24 cellular contexts compared by ENCODE assay signal in the genomic region with DNA sequence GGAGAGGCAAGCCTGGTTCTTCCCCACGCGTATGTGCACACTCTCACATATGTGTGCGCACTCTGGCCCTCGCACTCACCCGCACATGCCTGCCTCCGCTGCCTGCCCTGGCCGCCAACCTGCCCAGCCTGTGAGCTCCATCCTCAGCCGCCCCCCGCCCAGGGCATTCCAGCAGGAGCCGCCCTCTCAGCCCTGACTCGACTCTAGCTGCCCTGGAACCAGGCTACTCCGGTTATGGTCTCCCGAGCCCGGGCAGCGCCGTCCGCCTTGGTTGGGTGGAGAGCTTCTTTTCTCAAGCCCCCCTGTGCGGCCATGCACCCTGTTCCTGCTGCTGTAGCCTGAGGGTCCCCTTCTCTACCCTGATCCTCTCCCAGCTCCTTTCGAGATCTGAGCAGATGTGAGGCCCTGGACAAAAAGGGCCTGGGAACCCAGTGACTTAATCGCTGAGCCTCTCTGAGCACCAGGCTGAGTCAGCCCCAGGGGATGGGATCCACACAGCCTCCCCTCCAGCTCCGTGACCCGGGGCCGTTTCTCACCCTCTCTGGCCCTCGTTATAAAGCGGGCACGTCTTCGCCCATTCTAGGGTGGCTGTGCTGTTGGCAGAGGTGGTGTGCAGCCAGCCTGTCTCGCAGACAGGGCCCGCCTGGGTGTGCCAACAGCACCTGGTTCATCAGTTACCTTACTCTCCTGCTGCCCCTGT.
DNase-seq lines count a peak whose midpoint lies in the region; ATAC-seq, FAIRE-seq and TF ChIP-seq lines count a peak whose summit lies in the region.
"Had no signal": no experiment of that assay in that cellular context is flagged by ENCODE, and none has a peak within 500 bp of the region (broad histone marks: within the 10 kb centered on the region; RNA-seq: fewer than 3 reads in every experiment).

No MANE protein-coding gene starts in this region.

- H3K9me3 ChIP-seq in heart left ventricle (no peaks in the 10 kb centered on the region), right atrium auricular region (no peaks in the 10 kb centered on the region), kidney (ENCODE audit: control insufficient read depth in 1 of 2, low read length in 2 of 2) (no peaks in the 10 kb centered on the region), osteoblast (ENCODE audit: low read depth, low read length) (no peaks in the 10 kb centered on the region), testis (no peaks in the 10 kb centered on the region), ovary (no peaks in the 10 kb centered on the region)
- H3K9me3 ChIP-seq: BLaER1 treated with 17β-estradiol and CSF1 and Interleukin-3, amounts not matched to agents 10 nM and 100 nM; SJSA1 had no signal

- H4K20me1 ChIP-seq in osteoblast (ENCODE audit: insufficient read depth, low read length), result no peaks in the 10 kb centered on the region

- ATAC-seq in heart left ventricle, result peak in 3 of 4 donors; percentile 9 to 68 (median 41)
- ATAC-seq: Panc1 had no signal

- TF ChIP-seq EP300 in ovary (IDR thresholded peaks at IDR 0.05), result no peak

- FAIRE-seq in kidney (lab: Jason Lieb, UNC), result no peak
- FAIRE-seq: G401.6, GM12892, GM18507 had no signal

- peak overlapping the region in 1 of 12 donors; percentile 49 for H3K27ac ChIP-seq in heart left ventricle
- H3K27ac ChIP-seq in right atrium auricular region, result no peak overlapping the region
- no peak overlapping the region for H3K27ac ChIP-seq in kidney (ENCODE audit: low read depth in 2 of 2, low read length in 2 of 2)
- no peak overlapping the region for H3K27ac ChIP-seq in osteoblast (ENCODE audit: low read depth, low read length)
- H3K27ac ChIP-seq in testis, result no peak overlapping the region
- H3K27ac ChIP-seq in ovary, result no peak overlapping the region
- H3K27ac ChIP-seq: BLaER1 treated with 17β-estradiol and CSF1 and Interleukin-3, amounts not matched to agents 10 nM and 100 nM; SJSA1 had no signal

- TF ChIP-seq CTCF in heart left ventricle (IDR thresholded peaks at IDR 0.05) (no peak), right atrium auricular region (IDR thresholded peaks at IDR 0.05) (no peak), kidney (IDR thresholded peaks at IDR 0.05; ENCODE audit: borderline replicate concordance, extremely low read depth, insufficient read depth) (no peak), osteoblast (IDR thresholded peaks at IDR 0.05; ENCODE audit: extremely low read depth, low read depth, low read length) (no peak), testis (IDR thresholded peaks at IDR 0.05) (no peak), ovary (IDR thresholded peaks at IDR 0.05) (no peak)

- no peak overlapping the region for H2AFZ ChIP-seq in osteoblast (ENCODE audit: low read length)

- DNase-seq in heart left ventricle (peak in 2 of 5 donors; percentile 42 to 52), right atrium auricular region (ENCODE audit: low spot score) (no peak), kidney (peak; percentile 66), osteoblast (ENCODE audit: insufficient read length, low spot score, missing footprints) (peak; percentile 18), testis (peak; percentile 9), ovary (no peak)
- DNase-seq in stimulated activated CD4-positive, alpha-beta T cell treated with anti-CD3 and anti-CD28 coated beads, Interleukin-4, amount 100 ng/mL, for 4 hours, result no peak
- no peak for DNase-seq in activated CD4-positive, alpha-beta T cell treated with anti-CD3 and anti-CD28 coated beads for 1 hour
- DNase-seq: 8988T; CD4-positive, alpha-beta memory T cell; DMS153; GOT3; NCI-H1694; NCI-H2081; NCI-H2171; NCI-H345; NCI-H524; NCI-H82 had no signal

- no peak overlapping the region for H3K9ac ChIP-seq in kidney (ENCODE audit: low read length in 2 of 2)
- H3K9ac ChIP-seq: BLaER1 treated with 17β-estradiol and CSF1 and Interleukin-3, amounts not matched to agents 10 nM and 100 nM had no signal

- intact Hi-C loops in heart left ventricle (cut with DNase I) (no loop called here), kidney (cut with DNase I) (no loop called here), testis (cut with DNase I; ENCODE audit: low total_unique reads) (no loop called here), ovary (cut with DNase I) (no loop called here)

- no peaks in the 10 kb centered on the region for H3K4me1 ChIP-seq in heart left ventricle
- no peaks in the 10 kb centered on the region for H3K4me1 ChIP-seq in right atrium auricular region
- no peaks in the 10 kb centered on the region for H3K4me1 ChIP-seq in kidney (ENCODE audit: control insufficient read depth in 1 of 2, insufficient read depth in 1 of 2, low read depth in 1 of 2, low read length in 2 of 2)
- H3K4me1 ChIP-seq in osteoblast (ENCODE audit: insufficient read depth, low read length), result no peaks in the 10 kb centered on the region
- H3K4me1 ChIP-seq in testis, result no peaks in the 10 kb centered on the region
- H3K4me1 ChIP-seq in ovary (ENCODE audit: insufficient read depth), result no peaks in the 10 kb centered on the region

- 79 to 86% (median 81%) methylated on average over 29 of the region's 29 CpGs for WGBS in heart left ventricle, 4 donors
- WGBS in testis, 2 donors, result 79 to 87% methylated on average over 26 to 29 of the region's 29 CpGs
- WGBS in ovary, 3 donors, result 77 to 84% (median 81%) methylated on average over 29 of the region's 29 CpGs

- H3K4me3 ChIP-seq in heart left ventricle (no peak overlapping the region), right atrium auricular region (no peak overlapping the region), kidney (ENCODE audit: low read length in 2 of 2) (no peak overlapping the region), osteoblast (ENCODE audit: insufficient read depth, low read length) (no peak overlapping the region), testis (no peak overlapping the region), ovary (no peak overlapping the region)
- H3K4me3 ChIP-seq: BLaER1 treated with 17β-estradiol and CSF1 and Interleukin-3, amounts not matched to agents 10 nM and 100 nM; SJSA1 had no signal

- no peak overlapping the region for H3K4me2 ChIP-seq in osteoblast (ENCODE audit: insufficient read depth, low read length)
- H3K4me2 ChIP-seq: BLaER1 treated with 17β-estradiol and CSF1 and Interleukin-3, amounts not matched to agents 10 nM and 100 nM had no signal

- H3K79me2 ChIP-seq in osteoblast (ENCODE audit: insufficient read depth, low read length), result no peaks in the 10 kb centered on the region

- H3K27me3 ChIP-seq in heart left ventricle (peaks cover 0 to 39% (median 7%) of the 10 kb centered on the region in 9 donors), right atrium auricular region (no peaks in the 10 kb centered on the region), osteoblast (ENCODE audit: insufficient read depth, low read length) (no peaks in the 10 kb centered on the region), testis (no peaks in the 10 kb centered on the region), ovary (no peaks in the 10 kb centered on the region)

- TF ChIP-seq POLR2A in heart left ventricle (IDR thresholded peaks at IDR 0.05) (no peak), testis (IDR thresholded peaks at IDR 0.05) (no peak), ovary (IDR thresholded peaks at IDR 0.05) (no peak)

- H3K36me3 ChIP-seq in heart left ventricle (no peaks in the 10 kb centered on the region), right atrium auricular region (no peaks in the 10 kb centered on the region), kidney (ENCODE audit: control insufficient read depth in 1 of 2, insufficient read depth in 2 of 2, low read length in 2 of 2) (no peaks in the 10 kb centered on the region), osteoblast (ENCODE audit: insufficient read depth, low read length) (no peaks in the 10 kb centered on the region), testis (ENCODE audit: low read depth, missing control alignments) (no peaks in the 10 kb centered on the region), ovary (no peaks in the 10 kb centered on the region)
- H3K36me3 ChIP-seq: BLaER1 treated with 17β-estradiol and CSF1 and Interleukin-3, amounts not matched to agents 10 nM and 100 nM; SJSA1 had no signal

Comparison
In these comparisons a context has a peak if more than half of its experiments do, and no peak if none do; other contexts are left out.
1. DNase-seq: peak in kidney (single experiment), osteoblast (single experiment) and testis (single experiment); none in right atrium auricular region (single experiment), stimulated activated CD4-positive, alpha-beta T cell treated with anti-CD3 and anti-CD28 coated beads, Interleukin-4, amount 100 ng/mL, for 4 hours (0 of 2), ovary (0 of 5) and activated CD4-positive, alpha-beta T cell treated with anti-CD3 and anti-CD28 coated beads for 1 hour (single experiment).